Comparison of ENCODE assay signal across 26 cellular contexts in genomic region chr16:12405083-12405482, GRCh38.
DNase-seq lines count a peak whose midpoint lies in the region; ATAC-seq, FAIRE-seq and TF ChIP-seq lines count a peak whose summit lies in the region.
"Had no signal": no experiment of that assay in that cellular context is flagged by ENCODE, and none has a peak within 500 bp of the region (broad histone marks: within the 10 kb centered on the region; RNA-seq: fewer than 3 reads in every experiment).

No MANE protein-coding gene starts in this region.

- H3K27me3 ChIP-seq in K562 (ENCODE audit: control insufficient read depth in 2 of 2, insufficient read depth in 2 of 2, low read length in 2 of 2) (no peaks in the 10 kb centered on the region), thyroid gland (no peaks in the 10 kb centered on the region), suprapubic skin (no peaks in the 10 kb centered on the region)
- H3K27me3 ChIP-seq: brain microvascular endothelial cell, pancreas, Peyer's patch, upper lobe of left lung had no signal

- TSS peak; percentile 22 for BruUV-seq in K562 (replicated peaks; lab: Mats Ljungman, UMichigan)

- H2AFZ ChIP-seq in K562 (ENCODE audit: low read depth, low read length) = no peak overlapping the region
- H2AFZ ChIP-seq: GM23338 had no signal

- H3K27ac ChIP-seq in K562 (ENCODE audit: extremely low read depth, low read depth, low read length) = no peak overlapping the region
- peak overlapping the region in 1 of 3 donors; percentile 6 for H3K27ac ChIP-seq in thyroid gland
- no peak overlapping the region for H3K27ac ChIP-seq in suprapubic skin
- H3K27ac ChIP-seq: brain microvascular endothelial cell, pancreas, Peyer's patch, upper lobe of left lung, WERI-Rb-1 had no signal

- no peaks in the 10 kb centered on the region for H3K36me3 ChIP-seq in K562 (ENCODE audit: control insufficient read depth, insufficient read depth, low read length)
- no peaks in the 10 kb centered on the region for H3K36me3 ChIP-seq in thyroid gland
- peaks cover 24% of the 10 kb centered on the region for H3K36me3 ChIP-seq in suprapubic skin
- H3K36me3 ChIP-seq: pancreas, WERI-Rb-1 had no signal

- H3K79me2 ChIP-seq in K562 (ENCODE audit: control insufficient read depth, insufficient read depth, low read length) = no peaks in the 10 kb centered on the region

- peak; percentile 60 for DNase-seq in GM13976 (ENCODE audit: low spot score)
- DNase-seq in K562 (ENCODE audit: extremely low read depth in 1 of 4, low spot score in 3 of 4) = no peak
- DNase-seq in thyroid gland = peak; percentile 16 to 67
- no peak for DNase-seq in NCI-H2107 (lab: John Stamatoyannopoulos, UW)
- DNase-seq in suprapubic skin (ENCODE audit: low spot score in 2 of 2) = no peak
- no peak for DNase-seq in DMS79 treated with DMSO at 0.1 percent for 48 hours (lab: John Stamatoyannopoulos, UW)
- DNase-seq: activated CD4-positive, alpha-beta T cell treated with anti-CD3 and anti-CD28 coated beads, Interleukin-2, amount 50 U/mL, for 1 hour; activated naive CD4-positive, alpha-beta T cell treated with anti-CD3 and anti-CD28 coated beads for 36 hours; activated T-cell treated with anti-CD3 and anti-CD28 coated beads, Interleukin-2, amount 50 U/mL, for 48 hours; brain microvascular endothelial cell; Calu3; islet precursor cell; midbrain; naive thymus-derived CD8-positive, alpha-beta T cell; NCI-H2029; NCI-H526 treated with DMSO at 0.1 percent for 48 hours; pancreas; Peyer's patch; retina; SHP77 treated with DMSO at 0.1 percent for 48 hours; stimulated activated CD4-positive, alpha-beta T cell treated with anti-CD3 and anti-CD28 coated beads, Interleukin-1b, Interleukin-23, amount 100 ng/mL, for 48 hours; upper lobe of left lung; WERI-Rb-1 had no signal

- intact Hi-C loops in K562 (cut with micrococcal nuclease) (no loop called here), thyroid gland (cut with DNase I) (no loop called here)

- no peaks in the 10 kb centered on the region for H4K20me1 ChIP-seq in K562 (replicated peaks; ENCODE audit: control insufficient read depth, insufficient read depth, low read length)

- POLR2A ChIA-PET in K562 (lab: Yijun Ruan, JAX) = interaction anchor here (0.9 to 1.8 kb wide), 2 partner anchors 12 to 152 kb away, joined by 3 to 7 read pairs; no protein-coding TSS in a partner anchor

- in situ Hi-C loops in GM13976 (cut with MboI; ENCODE audit: low sequenced_read_pairs, unreplicated experiment) = no loop called here
- in situ Hi-C loops in K562 (cut with MboI) = no loop called here

- CTCF ChIA-PET in K562 (lab: Yijun Ruan, JAX; ENCODE audit: low intra/inter-chr PET ratio) = no interaction called here

- TF ChIP-seq POLR2A in K562 (conservative IDR thresholded peaks at IDR 0.05) = no peak
- TF ChIP-seq POLR2A in thyroid gland (IDR thresholded peaks at IDR 0.05) = no peak
- no peak for TF ChIP-seq POLR2A in suprapubic skin (IDR thresholded peaks at IDR 0.05)

- no peak for FAIRE-seq in K562 (lab: Jason Lieb, UNC)
- FAIRE-seq: pancreas had no signal

- TF ChIP-seq EP300 in K562 (IDR thresholded peaks at IDR 0.05; ENCODE audit: low read length) = no peak
- no peak for TF ChIP-seq EP300 in suprapubic skin (IDR thresholded peaks at IDR 0.05)

- H3K4me1 ChIP-seq in K562 (replicated peaks in 1 of 2; ENCODE audit: control insufficient read depth in 2 of 2, insufficient read depth in 2 of 2, low read length in 2 of 2) = no peaks in the 10 kb centered on the region
- H3K4me1 ChIP-seq in thyroid gland = peaks cover 0 to 11% of the 10 kb centered on the region in 2 donors
- no peaks in the 10 kb centered on the region for H3K4me1 ChIP-seq in suprapubic skin
- H3K4me1 ChIP-seq: pancreas, Peyer's patch, upper lobe of left lung had no signal

- no peak overlapping the region for H3K9ac ChIP-seq in K562 (ENCODE audit: insufficient read depth in 1 of 2, low read depth in 2 of 2, low read length in 2 of 2)

- H3K4me3 ChIP-seq in K562 (no peak overlapping the region), thyroid gland (replicated peaks in 1 of 3) (no peak overlapping the region), suprapubic skin (no peak overlapping the region)
- H3K4me3 ChIP-seq: GM23338, pancreas, Peyer's patch, smooth muscle cell, upper lobe of left lung had no signal

- ATAC-seq in HG02588 (IDR thresholded peaks at IDR 0.05; ENCODE audit: unreplicated experiment) (peak; percentile 46), K562 (no peak)
- ATAC-seq: GM23338; naive thymus-derived CD8-positive, alpha-beta T cell had no signal

- no peaks in the 10 kb centered on the region for H3K9me3 ChIP-seq in K562 (replicated peaks; ENCODE audit: control insufficient read depth, insufficient read depth, low read depth, low read length)
- no peaks in the 10 kb centered on the region for H3K9me3 ChIP-seq in thyroid gland
- no peaks in the 10 kb centered on the region for H3K9me3 ChIP-seq in suprapubic skin
- H3K9me3 ChIP-seq: pancreas, Peyer's patch, upper lobe of left lung had no signal

- 40% methylated on average over 6 of the region's 6 CpGs for WGBS in K562 (ENCODE audit: insufficient coverage, low coverage, missing lambda C conversion rate)
- WGBS in thyroid gland, 2 donors = 61 to 74% methylated on average over 6 of the region's 6 CpGs
- 94% methylated on average over 6 of the region's 6 CpGs for WGBS in suprapubic skin

- no peak for TF ChIP-seq RAD21 in K562 (CRISPR knock-in tag; conservative IDR thresholded peaks at IDR 0.05 in 1 of 2, IDR thresholded peaks at IDR 0.05 in 1 of 2)

- no peaks in the 10 kb centered on the region for H3K9me1 ChIP-seq in K562 (ENCODE audit: control insufficient read depth, insufficient read depth, low read length)

- TF ChIP-seq CTCF in GM13976 (IDR thresholded peaks at IDR 0.05; ENCODE audit: borderline replicate concordance, control extremely low read depth, extremely low read depth, insufficient read depth, missing control alignments) (no peak), K562 (IDR thresholded peaks at IDR 0.05 in 2 of 3, conservative IDR thresholded peaks at IDR 0.05 in 1 of 3; ENCODE audit: insufficient read depth in 2 of 3, low read depth in 1 of 3, low read length in 3 of 3) (no peak), thyroid gland (IDR thresholded peaks at IDR 0.05) (no peak), suprapubic skin (IDR thresholded peaks at IDR 0.05) (no peak)

- no peak overlapping the region for H3K4me2 ChIP-seq in K562 (ENCODE audit: insufficient read depth, low read length)
- H3K4me2 ChIP-seq: GM23338, smooth muscle cell had no signal

TF ChIP-seq in K562, 482 proteins besides CTCF, POLR2A, EP300 and RAD21 (continues in another document):
- TF ChIP-seq JUN (IDR thresholded peaks at IDR 0.05; ENCODE audit: borderline replicate concordance, low read depth, low read length) (no peak), JUN (CRISPR knock-in tag; IDR thresholded peaks at IDR 0.05; ENCODE audit: borderline replicate concordance) (no peak), RB1 (IDR thresholded peaks at IDR 0.05; ENCODE audit: low read depth) (no peak), SNAPC5 (CRISPR knock-in tag; IDR thresholded peaks at IDR 0.05) (no peak), BRD4 (IDR thresholded peaks at IDR 0.05) (no peak), KDM1A (IDR thresholded peaks at IDR 0.05) (no peak), ZNF699 (CRISPR knock-in tag; IDR thresholded peaks at IDR 0.05; ENCODE audit: insufficient replicate concordance) (no peak), ATF6 (CRISPR knock-in tag; IDR thresholded peaks at IDR 0.05) (no peak), PCBP2 (IDR thresholded peaks at IDR 0.05; ENCODE audit: low read depth, low read length, poor library complexity, severe bottlenecking) (no peak), ZBTB9 (CRISPR knock-in tag; IDR thresholded peaks at IDR 0.05) (no peak), FOSL1 (tag; conservative IDR thresholded peaks at IDR 0.05) (no peak), HNRNPK (IDR thresholded peaks at IDR 0.05; ENCODE audit: low read depth, low read length, poor library complexity, severe bottlenecking) (no peak), NCOR1 (IDR thresholded peaks at IDR 0.05) (no peak)

Comparison
In these comparisons a context has a peak if more than half of its experiments do, and no peak if none do; other contexts are left out.
1. DNase-seq: peak in GM13976 (single experiment) and thyroid gland (2 of 2); none in K562 (0 of 4), NCI-H2107 (single experiment), suprapubic skin (0 of 2) and DMS79 treated with DMSO at 0.1 percent for 48 hours (single experiment).